In genomic region chr15:65804252-65804931, GRCh38 we compare ENCODE assay signal across 9 cellular contexts. TPM values are rescaled to one million over a fixed set of nuclear protein-coding genes. Genes with fewer than 3 reads are reported as not detected.
DNase-seq lines count a peak whose midpoint lies in the region; ATAC-seq and TF ChIP-seq lines count a peak whose summit lies in the region.
"Had no signal": no experiment of that assay in that cellular context is flagged by ENCODE, and none has a peak within 500 bp of the region (broad histone marks: within the 10 kb centered on the region; RNA-seq: fewer than 3 reads in every experiment).

No MANE protein-coding gene starts in this region.

- peak overlapping the region; percentile 80 for H3K27ac Mint-ChIP-seq in activated CD8-positive, alpha-beta memory T cell treated with anti-CD3 and anti-CD28 coated beads, Interleukin-2, amount 10 ng/mL, durations not matched to agents 7 days and 5 days

- H3K9ac ChIP-seq in smooth muscle cell (ENCODE audit: low read depth), result no peak overlapping the region

- H3F3A ChIP-seq in smooth muscle cell (ENCODE audit: low read depth), result peaks cover 11% of the 10 kb centered on the region

- H3K36me3 ChIP-seq in smooth muscle cell (ENCODE audit: low read depth), result no peaks in the 10 kb centered on the region
- no peaks in the 10 kb centered on the region for H3K36me3 ChIP-seq in esophagus muscularis mucosa

- 4% methylated on average over 1 of the region's 1 CpG for WGBS in smooth muscle cell (ENCODE audit: low lambda C conversion rate)
- WGBS in esophagus muscularis mucosa, result 73% methylated on average over 1 of the region's 1 CpG

- H3K4me1 ChIP-seq in smooth muscle cell (ENCODE audit: low read depth), result no peaks in the 10 kb centered on the region
- no peaks in the 10 kb centered on the region for H3K4me1 ChIP-seq in esophagus muscularis mucosa

- H3K36me3 Mint-ChIP-seq in activated CD8-positive, alpha-beta memory T cell treated with anti-CD3 and anti-CD28 coated beads, Interleukin-2, amount 10 ng/mL, durations not matched to agents 7 days and 5 days, result peaks cover 4% of the 10 kb centered on the region

- no peak overlapping the region for H3K4me3 ChIP-seq in fibroblast of villous mesenchyme (ENCODE audit: low read depth, low read length)
- no peak overlapping the region for H3K4me3 ChIP-seq in smooth muscle cell
- no peak overlapping the region for H3K4me3 ChIP-seq in esophagus muscularis mucosa

- no peak overlapping the region for H3K4me3 Mint-ChIP-seq in activated CD8-positive, alpha-beta memory T cell treated with anti-CD3 and anti-CD28 coated beads, Interleukin-2, amount 10 ng/mL, durations not matched to agents 7 days and 5 days

- H2AFZ ChIP-seq in smooth muscle cell (ENCODE audit: low read depth), result peak overlapping the region; percentile 20

- peak; percentile 16 for ATAC-seq in activated CD8-positive, alpha-beta memory T cell treated with anti-CD3 and anti-CD28 coated beads, Interleukin-2, amount 10 ng/mL, durations not matched to agents 7 days and 5 days
- no peak for ATAC-seq in GM21528 (IDR thresholded peaks at IDR 0.05; ENCODE audit: low FRiP score, unreplicated experiment)

- peak overlapping the region; percentile 2 for H3K4me2 ChIP-seq in smooth muscle cell

- CTCF ChIA-PET in activated CD8-positive, alpha-beta memory T cell treated with anti-CD3 and anti-CD28 coated beads, Interleukin-2, amount 10 ng/mL, durations not matched to agents 7 days and 5 days (lab: Charles Lee), result interaction anchor here (0.7 to 1.5 kb wide), 6 partner anchors 10 to 33 kb away, joined by 3 to 8 read pairs (median 4); no protein-coding TSS in a partner anchor

- no peaks in the 10 kb centered on the region for H3K9me3 ChIP-seq in smooth muscle cell (replicated peaks; ENCODE audit: low read depth)
- H3K9me3 ChIP-seq in esophagus muscularis mucosa, result no peaks in the 10 kb centered on the region

- no peaks in the 10 kb centered on the region for H3K9me3 Mint-ChIP-seq in activated CD8-positive, alpha-beta memory T cell treated with anti-CD3 and anti-CD28 coated beads, Interleukin-2, amount 10 ng/mL, durations not matched to agents 7 days and 5 days (ENCODE audit: low read depth)

- no peak for TF ChIP-seq POLR2A in esophagus muscularis mucosa (IDR thresholded peaks at IDR 0.05; ENCODE audit: low read depth)

- no peaks in the 10 kb centered on the region for H4K20me1 ChIP-seq in smooth muscle cell (ENCODE audit: low read depth)

- H3K27ac ChIP-seq in smooth muscle cell (ENCODE audit: low read depth), result peak overlapping the region; percentile 42
- no peak overlapping the region for H3K27ac ChIP-seq in esophagus muscularis mucosa (replicated peaks in 1 of 4)

- no peaks in the 10 kb centered on the region for H3K27me3 Mint-ChIP-seq in activated CD8-positive, alpha-beta memory T cell treated with anti-CD3 and anti-CD28 coated beads, Interleukin-2, amount 10 ng/mL, durations not matched to agents 7 days and 5 days

- H3K79me2 ChIP-seq in smooth muscle cell (ENCODE audit: low read depth), result no peaks in the 10 kb centered on the region

- peaks cover 45% of the 10 kb centered on the region for H3K4me1 Mint-ChIP-seq in activated CD8-positive, alpha-beta memory T cell treated with anti-CD3 and anti-CD28 coated beads, Interleukin-2, amount 10 ng/mL, durations not matched to agents 7 days and 5 days

- no peak for DNase-seq in activated CD8-positive, alpha-beta memory T cell treated with anti-CD3 and anti-CD28 coated beads, Interleukin-2, amount 10 ng/mL, durations not matched to agents 7 days and 5 days
- DNase-seq in activated CD8-positive, alpha-beta memory T cell treated with anti-CD3 and anti-CD28 coated beads, Interleukin-2, amount 50 U/mL, for 48 hours, result no peak
- peak; percentile 87 for DNase-seq in SKM-1 (lab: John Stamatoyannopoulos, UW; ENCODE audit: unreplicated experiment)
- peak; percentile 79 for DNase-seq in fibroblast of villous mesenchyme (ENCODE audit: low read depth)
- DNase-seq in smooth muscle cell (lab: John Stamatoyannopoulos, UW; ENCODE audit: unreplicated experiment), result no peak
- DNase-seq in NCI-H345 treated with DMSO at 0.1 percent for 48 hours (lab: John Stamatoyannopoulos, UW; ENCODE audit: unreplicated experiment), result no peak
- DNase-seq in esophagus muscularis mucosa (ENCODE audit: extremely low spot score), result no peak
- DNase-seq: activated CD4-positive, alpha-beta T cell treated with anti-CD3 and anti-CD28 coated beads, Interleukin-2, amount 50 U/mL, for 48 hours had no signal

- H3K27me3 ChIP-seq in smooth muscle cell (ENCODE audit: low read depth), result no peaks in the 10 kb centered on the region
- no peaks in the 10 kb centered on the region for H3K27me3 ChIP-seq in esophagus muscularis mucosa

- intact Hi-C loops in esophagus muscularis mucosa (cut with DNase I), result no loop called here

- no peak for TF ChIP-seq CTCF in fibroblast of villous mesenchyme (IDR thresholded peaks at IDR 0.05; ENCODE audit: insufficient read depth, low read depth, low read length)
- no peak for TF ChIP-seq CTCF in smooth muscle cell (IDR thresholded peaks at IDR 0.05; ENCODE audit: borderline replicate concordance, insufficient read depth, poor library complexity, severe bottlenecking)
- TF ChIP-seq CTCF in esophagus muscularis mucosa (IDR thresholded peaks at IDR 0.05), result no peak

- no peak for TF ChIP-seq EP300 in esophagus muscularis mucosa (IDR thresholded peaks at IDR 0.05)

RNA-seq across cellular contexts. Expression of gene DENND4A, which starts 12.3 kb away (rescaled TPM):
- total RNA-seq in activated CD8-positive, alpha-beta memory T cell treated with anti-CD3 and anti-CD28 coated beads, Interleukin-2, amount 10 ng/mL, durations not matched to agents 7 days and 5 days, result 10 to 100 TPM; 47.3 to 52.0 TPM
- total RNA-seq in fibroblast of villous mesenchyme (20.0 and 37.6 TPM in 2 replicates), smooth muscle cell (16.5 and 17.5 TPM in 2 replicates), esophagus muscularis mucosa (10 to 100 TPM; 17.7 to 34.3 (median 25.4) TPM)
- polyA plus RNA-seq in smooth muscle cell, result 2.3 and 3.4 TPM in 2 replicates

Comparison
In these comparisons a context has a peak if more than half of its experiments do, and no peak if none do; other contexts are left out.
1. DNase-seq: peak in SKM-1 (single experiment) and fibroblast of villous mesenchyme (single experiment); none in activated CD8-positive, alpha-beta memory T cell treated with anti-CD3 and anti-CD28 coated beads, Interleukin-2, amount 10 ng/mL, durations not matched to agents 7 days and 5 days (single experiment), activated CD8-positive, alpha-beta memory T cell treated with anti-CD3 and anti-CD28 coated beads, Interleukin-2, amount 50 U/mL, for 48 hours (single experiment), smooth muscle cell (single experiment), NCI-H345 treated with DMSO at 0.1 percent for 48 hours (single experiment) and esophagus muscularis mucosa (single experiment).